8 cellular contexts compared by ENCODE assay signal in the genomic region with DNA sequence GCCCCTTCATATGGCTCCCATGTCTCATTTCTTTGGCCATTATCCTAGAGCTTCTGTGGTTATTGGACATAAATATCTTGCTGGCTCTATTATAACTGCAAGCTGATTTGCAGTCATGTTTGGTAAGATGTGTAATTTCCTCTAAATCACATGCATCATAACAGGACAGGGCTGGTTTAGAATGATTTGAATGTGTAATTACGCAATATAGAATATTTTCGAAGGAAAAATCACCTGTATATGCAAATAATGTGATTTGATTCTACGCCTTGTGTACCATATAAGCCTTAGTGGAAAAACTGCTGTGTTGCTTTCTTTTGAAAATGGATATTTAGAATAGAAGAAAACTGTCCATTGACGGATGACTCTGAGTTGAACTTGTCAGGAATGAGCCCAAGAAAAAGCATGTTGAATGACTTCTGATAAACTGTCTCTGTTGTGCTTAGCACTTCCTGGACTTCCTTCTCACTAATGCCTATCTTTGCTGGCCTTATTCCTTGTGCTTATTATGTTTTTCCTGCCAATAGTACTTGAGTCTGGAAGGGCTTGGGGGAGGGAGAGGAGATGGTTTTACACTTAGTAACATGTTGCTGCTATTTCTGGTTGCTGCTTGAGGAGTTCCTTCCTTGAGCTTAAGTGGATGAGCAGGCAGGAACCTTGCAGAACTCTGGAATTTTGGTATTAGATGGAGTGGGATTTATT. TPM values are rescaled to one million over a fixed set of nuclear protein-coding genes. Genes with fewer than 3 reads are reported as not detected.
DNase-seq lines count a peak whose midpoint lies in the region; ATAC-seq and TF ChIP-seq lines count a peak whose summit lies in the region.

No MANE protein-coding gene starts in this region.

- H3K36me3 ChIP-seq in cardiac muscle cell = no peaks in the 10 kb centered on the region

- DNase-seq in GM03348 (ENCODE audit: low spot score) = peak; percentile 83
- DNase-seq in amniotic epithelial cell (ENCODE audit: low read depth) = peak; percentile 83
- peak; percentile 52 to 85 for DNase-seq in cardiac muscle cell (ENCODE audit: low read depth in 1 of 2, low spot score in 1 of 2)
- DNase-seq in renal cortical epithelial cell (ENCODE audit: low read depth) = peak; percentile 81
- no peak for DNase-seq in activated CD4-positive, CD25-positive, alpha-beta regulatory T cell treated with anti-CD3 and anti-CD28 coated beads, Interleukin-2, amount 50 U/mL, for 72 hours
- DNase-seq in NOMO-1 (lab: John Stamatoyannopoulos, UW; ENCODE audit: unreplicated experiment in 2 of 2) = no peak

- peaks cover 79% of the 10 kb centered on the region for H3K4me1 ChIP-seq in cardiac muscle cell (ENCODE audit: low read depth)

- ATAC-seq in HG02884 (IDR thresholded peaks at IDR 0.05; ENCODE audit: unreplicated experiment) (no peak), HG02981 (IDR thresholded peaks at IDR 0.05; ENCODE audit: unreplicated experiment) (no peak)

- no peaks in the 10 kb centered on the region for H3K27me3 ChIP-seq in cardiac muscle cell

- no peak for TF ChIP-seq CTCF in cardiac muscle cell (IDR thresholded peaks at IDR 0.05; ENCODE audit: low read depth, low read length)

- H3K4me3 ChIP-seq in cardiac muscle cell = no peak overlapping the region

- H3K9me3 ChIP-seq in cardiac muscle cell (ENCODE audit: low read depth) = no peaks in the 10 kb centered on the region

- peak overlapping the region; percentile 55 for H3K27ac ChIP-seq in cardiac muscle cell

RNA-seq across cellular contexts. Expression of gene CACHD1, which starts 6.5 kb away (rescaled TPM):
- total RNA-seq in cardiac muscle cell (36.6 and 54.4 TPM in 2 replicates), renal cortical epithelial cell (3.3 and 5.9 TPM in 2 replicates)
- 41.3 and 56.4 TPM in 2 replicates for polyA plus RNA-seq in cardiac muscle cell

Comparison
In these comparisons a context has a peak if more than half of its experiments do, and no peak if none do; other contexts are left out.
1. DNase-seq: peak in GM03348 (single experiment), amniotic epithelial cell (single experiment), cardiac muscle cell (2 of 2) and renal cortical epithelial cell (single experiment); none in activated CD4-positive, CD25-positive, alpha-beta regulatory T cell treated with anti-CD3 and anti-CD28 coated beads, Interleukin-2, amount 50 U/mL, for 72 hours (single experiment) and NOMO-1 (0 of 2).